Comparison of ENCODE assay signal across 14 cellular contexts in genomic region chr6:124901105-124901504, GRCh38.
DNase-seq lines count a peak whose midpoint lies in the region; ATAC-seq and TF ChIP-seq lines count a peak whose summit lies in the region.
"Had no signal": no experiment of that assay in that cellular context is flagged by ENCODE, and none has a peak within 500 bp of the region (broad histone marks: within the 10 kb centered on the region; RNA-seq: fewer than 3 reads in every experiment).

No MANE protein-coding gene starts in this region.

- POLR2A ChIA-PET in MCF 10A (lab: Yijun Ruan, JAX), result no interaction called here
- POLR2A ChIA-PET in activated CD8-positive, alpha-beta T cell treated with anti-CD3 and anti-CD28 coated beads, Interleukin-2, amount 10 ng/mL, durations not matched to agents 7 days and 5 days (lab: Charles Lee), result no interaction called here

- DNase-seq in mammary epithelial cell (peak; percentile 27), MCF 10A (ENCODE audit: unreplicated experiment) (no peak), astrocyte of the hippocampus (ENCODE audit: low read depth, low spot score) (peak; percentile 10), foreskin keratinocyte (peak in 1 of 2 donors; percentile 49), cerebellar cortex (ENCODE audit: low spot score) (no peak), head of caudate nucleus (no peak)
- DNase-seq in activated CD8-positive, alpha-beta T cell treated with anti-CD3 and anti-CD28 coated beads, Interleukin-2, amount 10 ng/mL, durations not matched to agents 7 days and 5 days, result no peak
- DNase-seq: CD8-positive, alpha-beta memory T cell; DMS53; H7 had no signal

- H3K27me3 ChIP-seq in mammary epithelial cell (ENCODE audit: insufficient read depth, low read length) (no peaks in the 10 kb centered on the region), foreskin keratinocyte (no peaks in the 10 kb centered on the region)

- no peak overlapping the region for H3K27ac ChIP-seq in mammary epithelial cell (ENCODE audit: insufficient read depth, low read depth, low read length)
- H3K27ac ChIP-seq in foreskin keratinocyte, result no peak overlapping the region
- H3K27ac ChIP-seq: 22Rv1 had no signal

- TF ChIP-seq CTCF in mammary epithelial cell (conservative IDR thresholded peaks at IDR 0.05 in 1 of 2, IDR thresholded peaks at IDR 0.05 in 1 of 2; ENCODE audit: extremely low read depth in 1 of 2, insufficient read depth in 1 of 2, low read depth in 1 of 2, low read length in 2 of 2), result no peak
- TF ChIP-seq CTCF in MCF 10A (IDR thresholded peaks at IDR 0.05; ENCODE audit: unreplicated experiment), result no peak
- TF ChIP-seq CTCF in foreskin keratinocyte (conservative IDR thresholded peaks at IDR 0.05), result no peak

- H3K9me3 Mint-ChIP-seq in MCF 10A (ENCODE audit: unreplicated experiment), result no peaks in the 10 kb centered on the region
- H3K9me3 Mint-ChIP-seq in activated CD8-positive, alpha-beta T cell treated with anti-CD3 and anti-CD28 coated beads, Interleukin-2, amount 10 ng/mL, durations not matched to agents 7 days and 5 days (ENCODE audit: insufficient read depth), result no peaks in the 10 kb centered on the region
- H3K9me3 Mint-ChIP-seq: GM23338 had no signal

- H3K79me2 ChIP-seq in mammary epithelial cell (ENCODE audit: insufficient read depth, low read length), result no peaks in the 10 kb centered on the region

- peaks cover 5% of the 10 kb centered on the region for H3K4me1 Mint-ChIP-seq in MCF 10A (ENCODE audit: insufficient read depth, unreplicated experiment)
- no peaks in the 10 kb centered on the region for H3K4me1 Mint-ChIP-seq in activated CD8-positive, alpha-beta T cell treated with anti-CD3 and anti-CD28 coated beads, Interleukin-2, amount 10 ng/mL, durations not matched to agents 7 days and 5 days (ENCODE audit: low read depth)
- H3K4me1 Mint-ChIP-seq: CD14-positive monocyte; CD8-positive, alpha-beta memory T cell; GM23338 had no signal

- H2AFZ ChIP-seq in mammary epithelial cell (ENCODE audit: low read depth, low read length), result no peak overlapping the region
- H2AFZ ChIP-seq: GM23338 had no signal

- H3K27ac Mint-ChIP-seq in MCF 10A (ENCODE audit: low read depth, unreplicated experiment), result no peak overlapping the region
- H3K27ac Mint-ChIP-seq in activated CD8-positive, alpha-beta T cell treated with anti-CD3 and anti-CD28 coated beads, Interleukin-2, amount 10 ng/mL, durations not matched to agents 7 days and 5 days, result no peak overlapping the region
- H3K27ac Mint-ChIP-seq: CD14-positive monocyte; CD8-positive, alpha-beta memory T cell; GM23338 had no signal

- CTCF ChIA-PET in mammary epithelial cell (lab: Charles Lee; ENCODE audit: low non-redundant PET), result no interaction called here
- CTCF ChIA-PET in MCF 10A (lab: Yijun Ruan, JAX), result interaction anchor here (0.6 to 0.8 kb wide), 2 partner anchors 46 to 312 kb away, joined by 3 read pairs; no protein-coding TSS in a partner anchor
- CTCF ChIA-PET in activated CD8-positive, alpha-beta T cell treated with anti-CD3 and anti-CD28 coated beads, Interleukin-2, amount 10 ng/mL, durations not matched to agents 7 days and 5 days (lab: Charles Lee), result no interaction called here

- H4K20me1 ChIP-seq in mammary epithelial cell (ENCODE audit: insufficient read depth, low read length), result no peaks in the 10 kb centered on the region

- dilution Hi-C loops in mammary epithelial cell (cut with HindIII; ENCODE audit: low sequenced_read_pairs), result no loop called here

- no peaks in the 10 kb centered on the region for H3K36me3 Mint-ChIP-seq in MCF 10A (ENCODE audit: insufficient read depth, unreplicated experiment)
- H3K36me3 Mint-ChIP-seq in activated CD8-positive, alpha-beta T cell treated with anti-CD3 and anti-CD28 coated beads, Interleukin-2, amount 10 ng/mL, durations not matched to agents 7 days and 5 days (ENCODE audit: low read depth), result no peaks in the 10 kb centered on the region
- H3K36me3 Mint-ChIP-seq: CD14-positive monocyte; CD8-positive, alpha-beta memory T cell had no signal

- ATAC-seq in foreskin keratinocyte (peak; percentile 79), GM21825 (IDR thresholded peaks at IDR 0.05; ENCODE audit: unreplicated experiment) (no peak)
- no peak for ATAC-seq in activated CD8-positive, alpha-beta T cell treated with anti-CD3 and anti-CD28 coated beads, Interleukin-2, amount 10 ng/mL, durations not matched to agents 7 days and 5 days
- ATAC-seq: GM23338 had no signal

- no peaks in the 10 kb centered on the region for H3K9me3 ChIP-seq in mammary epithelial cell (replicated peaks; ENCODE audit: insufficient read depth, low read length)

- no peaks in the 10 kb centered on the region for H3K27me3 Mint-ChIP-seq in MCF 10A (ENCODE audit: insufficient read depth, unreplicated experiment)
- peaks cover 2% of the 10 kb centered on the region for H3K27me3 Mint-ChIP-seq in activated CD8-positive, alpha-beta T cell treated with anti-CD3 and anti-CD28 coated beads, Interleukin-2, amount 10 ng/mL, durations not matched to agents 7 days and 5 days (ENCODE audit: low read depth)
- H3K27me3 Mint-ChIP-seq: CD8-positive, alpha-beta memory T cell had no signal

- intact Hi-C loops in mammary epithelial cell (cut with micrococcal nuclease) (no loop called here), MCF 10A (cut with micrococcal nuclease) (no loop called here), head of caudate nucleus (cut with DNase I) (no loop called here)

- H3K4me1 ChIP-seq in mammary epithelial cell (ENCODE audit: insufficient read depth, low read length), result peaks cover 7% of the 10 kb centered on the region
- peaks cover 5% of the 10 kb centered on the region for H3K4me1 ChIP-seq in foreskin keratinocyte

- H3K4me3 Mint-ChIP-seq in MCF 10A (ENCODE audit: unreplicated experiment), result no peak overlapping the region
- no peak overlapping the region for H3K4me3 Mint-ChIP-seq in activated CD8-positive, alpha-beta T cell treated with anti-CD3 and anti-CD28 coated beads, Interleukin-2, amount 10 ng/mL, durations not matched to agents 7 days and 5 days
- H3K4me3 Mint-ChIP-seq: CD14-positive monocyte; CD8-positive, alpha-beta memory T cell; GM23338 had no signal

- H3K4me2 ChIP-seq in mammary epithelial cell (ENCODE audit: insufficient read depth, low read depth, low read length), result no peak overlapping the region
- H3K4me2 ChIP-seq: GM23338 had no signal

- no peak overlapping the region for H3K9ac ChIP-seq in mammary epithelial cell (ENCODE audit: insufficient read depth, low read length)

- BruUV-seq in mammary epithelial cell (replicated peaks; lab: Mats Ljungman, UMichigan), result no TSS peak
- BruUV-seq in MCF 10A (replicated peaks; lab: Mats Ljungman, UMichigan), result no TSS peak

- in situ Hi-C loops in mammary epithelial cell (cut with MboI; ENCODE audit: low sequenced_read_pairs in 2 of 2), result no loop called here

- H3K4me3 ChIP-seq in mammary epithelial cell (replicated peaks in 1 of 3; ENCODE audit: insufficient read depth in 1 of 3, low read depth in 2 of 3, low read length in 3 of 3), result no peak overlapping the region
- H3K4me3 ChIP-seq: GM23338 had no signal

- H3K36me3 ChIP-seq in mammary epithelial cell (ENCODE audit: insufficient read depth, low read length), result no peaks in the 10 kb centered on the region

Comparison
In these comparisons a context has a peak if more than half of its experiments do, and no peak if none do; other contexts are left out.
1. DNase-seq: peak in mammary epithelial cell (single experiment) and astrocyte of the hippocampus (single experiment); none in MCF 10A (single experiment), cerebellar cortex (single experiment), head of caudate nucleus (0 of 42) and activated CD8-positive, alpha-beta T cell treated with anti-CD3 and anti-CD28 coated beads, Interleukin-2, amount 10 ng/mL, durations not matched to agents 7 days and 5 days (single experiment).